In the genomic region with DNA sequence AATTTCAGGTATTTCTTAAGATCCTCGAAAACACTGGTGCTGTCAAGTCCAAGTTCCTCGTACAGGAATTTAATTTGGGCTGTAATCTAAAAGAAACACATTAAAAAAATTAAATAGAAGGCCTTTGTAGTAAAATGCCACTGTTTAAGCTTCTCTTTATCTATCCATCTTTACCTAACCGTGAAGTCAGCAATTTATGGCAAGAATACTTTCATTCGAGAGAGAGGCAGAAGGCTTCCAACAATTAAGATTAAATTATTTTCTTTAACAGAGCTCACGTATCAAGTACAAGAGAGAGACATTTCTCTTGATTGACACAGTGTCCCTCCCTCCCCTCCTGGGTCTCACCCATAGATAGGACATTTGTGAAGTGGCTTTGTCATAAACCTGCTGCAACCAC, we compare ENCODE assay signal across 31 cellular contexts. TPM values are rescaled to one million over a fixed set of nuclear protein-coding genes. Genes with fewer than 3 reads are reported as not detected.
"Had no signal": no experiment of that assay in that cellular context is flagged by ENCODE, and none has a peak within 500 bp of the region (broad histone marks: within the 10 kb centered on the region; RNA-seq: fewer than 3 reads in every experiment).

No MANE protein-coding gene starts in this region.

- H3K27ac ChIP-seq: colonic mucosa, epithelial cell of prostate, esophagus squamous epithelium, gastrocnemius medialis, heart right ventricle, left lung, lower lobe of right lung had no signal

- H3K4me3 Mint-ChIP-seq: dendritic cell treated with granulocyte-macrophage colony-stimulating factor and Interleukin-4, amounts not matched to agents 40 ng/mL and 50 ng/mL, for 4 days; effector memory CD8-positive, alpha-beta T cell; endodermal cell; mesothelial cell of epicardium had no signal

- DNase-seq: colonic mucosa; cortex of kidney; effector CD8-positive, alpha-beta T cell; effector memory CD8-positive, alpha-beta T cell; endodermal cell; erythroblast; esophagus squamous epithelium; foreskin fibroblast; foreskin melanocyte; gastrocnemius medialis; glutamatergic neuron; head of caudate nucleus; heart right ventricle; hippocampal formation; left cardiac atrium; left lung; left ventricle myocardium superior; lower lobe of right lung; mesenchymal stem cell; mucosa of descending colon had no signal

- H3K4me3 ChIP-seq: colonic mucosa, esophagus squamous epithelium, gastrocnemius medialis, heart right ventricle, left lung, lower lobe of right lung, mucosa of descending colon had no signal

- ATAC-seq: effector memory CD8-positive, alpha-beta T cell; esophagus mucosa; gastrocnemius medialis; heart right ventricle; left cardiac atrium; left lung; left ventricle myocardium superior; lower lobe of right lung; mucosa of descending colon had no signal

- H3K4me1 ChIP-seq: colonic mucosa, left lung, lower lobe of right lung had no signal

- H3K27me3 ChIP-seq: colonic mucosa, esophagus squamous epithelium, gastrocnemius medialis, heart right ventricle, left lung had no signal

- H3K9me3 Mint-ChIP-seq: dendritic cell treated with granulocyte-macrophage colony-stimulating factor and Interleukin-4, amounts not matched to agents 40 ng/mL and 50 ng/mL, for 4 days; effector memory CD8-positive, alpha-beta T cell; endodermal cell; mesothelial cell of epicardium had no signal

- H3K27ac Mint-ChIP-seq: dendritic cell treated with granulocyte-macrophage colony-stimulating factor and Interleukin-4, amounts not matched to agents 40 ng/mL and 50 ng/mL, for 4 days; effector memory CD8-positive, alpha-beta T cell; mesothelial cell of epicardium had no signal

- H3K4me1 Mint-ChIP-seq: mesothelial cell of epicardium had no signal

- FAIRE-seq: endometrium, islet of Langerhans, keratinocyte had no signal

- H3K9me3 ChIP-seq: colonic mucosa, esophagus squamous epithelium, gastrocnemius medialis, heart right ventricle, left lung, lower lobe of right lung, mucosa of descending colon had no signal

RNA-seq across cellular contexts. Expression of gene SLC3A1, which starts 46.1 kb away (rescaled TPM):
- total RNA-seq: dermis microvascular lymphatic vessel endothelial cell, esophagus mucosa, glomerular endothelial cell, left lung, left ventricle myocardium superior, lower lobe of right lung, lung microvascular endothelial cell, myocyte had no signal
- polyA plus RNA-seq: keratinocyte had no signal
